In genomic region chr9:133534346-133535284, GRCh38 we compare ENCODE assay signal across 9 cellular contexts. TPM values are rescaled to one million over a fixed set of nuclear protein-coding genes. Genes with fewer than 3 reads are reported as not detected.
DNase-seq lines count a peak whose midpoint lies in the region; ATAC-seq and TF ChIP-seq lines count a peak whose summit lies in the region.
"Had no signal": no experiment of that assay in that cellular context is flagged by ENCODE, and none has a peak within 500 bp of the region (broad histone marks: within the 10 kb centered on the region; RNA-seq: fewer than 3 reads in every experiment).

ADAMTSL2 (plus strand) TSS chr9:133534704; CDS start chr9:133536713, 2,009 bp downstream.

- DNase-seq in CD8-positive, alpha-beta T cell, result peak; percentile 7 to 72 (median 33)
- peak; percentile 44 for DNase-seq in NCI-H128 (lab: John Stamatoyannopoulos, UW; ENCODE audit: unreplicated experiment)
- peak; percentile 57 for DNase-seq in activated T-cell treated with anti-CD3 and anti-CD28 coated beads, Interleukin-2, amount 50 U/mL, for 24 hours
- DNase-seq in Right ventricle myocardium superior, result peak; percentile 87
- no peak for DNase-seq in NK-92 (lab: John Stamatoyannopoulos, UW; ENCODE audit: unreplicated experiment)

- peak within 1 kb of the TSS; percentile 46 for H3K4me3 ChIP-seq in CD8-positive, alpha-beta T cell (ENCODE audit: low read depth, low read length)
- peak within 1 kb of the TSS; percentile 11 for H3K4me3 ChIP-seq in parathyroid adenoma (ENCODE audit: low read depth, low read length)

- H3K4me2 ChIP-seq in parathyroid adenoma (ENCODE audit: low read length), result peak within 1 kb of the TSS; percentile 39

- peaks cover 18% of the 10 kb centered on the region for H3K4me1 Mint-ChIP-seq in CD8-positive, alpha-beta T cell (ENCODE audit: low read depth)
- H3K4me1 Mint-ChIP-seq in activated T-cell treated with anti-CD3 and anti-CD28 coated beads, Interleukin-2, amount 50 U/mL, for 24 hours (ENCODE audit: low read depth), result peaks cover 16% of the 10 kb centered on the region

- no peaks in the 10 kb centered on the region for H3K36me3 ChIP-seq in CD8-positive, alpha-beta T cell (ENCODE audit: insufficient read depth, low read length)
- no peaks in the 10 kb centered on the region for H3K36me3 ChIP-seq in parathyroid adenoma (ENCODE audit: control insufficient read depth, insufficient read depth, low read length)

- H3K4me3 Mint-ChIP-seq in CD8-positive, alpha-beta T cell, result peak within 1 kb of the TSS; percentile 42
- no peak within 1 kb of the TSS for H3K4me3 Mint-ChIP-seq in activated T-cell treated with anti-CD3 and anti-CD28 coated beads, Interleukin-2, amount 50 U/mL, for 24 hours
- H3K4me3 Mint-ChIP-seq: dendritic cell treated with granulocyte-macrophage colony-stimulating factor and Interleukin-4, amounts not matched to agents 40 ng/mL and 50 ng/mL, for 4 days had no signal

- H3K9me3 ChIP-seq in CD8-positive, alpha-beta T cell (ENCODE audit: low read length), result no peaks in the 10 kb centered on the region
- no peaks in the 10 kb centered on the region for H3K9me3 ChIP-seq in parathyroid adenoma (ENCODE audit: control insufficient read depth, low read length)

- H3K9ac ChIP-seq in parathyroid adenoma, result no peak within 1 kb of the TSS

- H3K27ac ChIP-seq in CD8-positive, alpha-beta T cell (ENCODE audit: low read depth, low read length), result no peak within 1 kb of the TSS
- no peak within 1 kb of the TSS for H3K27ac ChIP-seq in parathyroid adenoma

- peak; percentile 75 for ATAC-seq in CD8-positive, alpha-beta T cell
- ATAC-seq in Right ventricle myocardium superior (ENCODE audit: poor library complexity), result peak; percentile 81
- ATAC-seq in HG02763 (IDR thresholded peaks at IDR 0.05; ENCODE audit: unreplicated experiment), result no peak
- no peak for ATAC-seq in GM21529 (IDR thresholded peaks at IDR 0.05; ENCODE audit: unreplicated experiment)

- no peaks in the 10 kb centered on the region for H3K27me3 ChIP-seq in CD8-positive, alpha-beta T cell (ENCODE audit: insufficient read depth, low read length)
- no peaks in the 10 kb centered on the region for H3K27me3 ChIP-seq in parathyroid adenoma (ENCODE audit: control insufficient read depth, insufficient read depth, low read length)

- H3K9me3 Mint-ChIP-seq in CD8-positive, alpha-beta T cell, result no peaks in the 10 kb centered on the region
- H3K9me3 Mint-ChIP-seq in activated T-cell treated with anti-CD3 and anti-CD28 coated beads, Interleukin-2, amount 50 U/mL, for 24 hours, result no peaks in the 10 kb centered on the region
- H3K9me3 Mint-ChIP-seq: dendritic cell treated with granulocyte-macrophage colony-stimulating factor and Interleukin-4, amounts not matched to agents 40 ng/mL and 50 ng/mL, for 4 days had no signal

- CTCF ChIA-PET in CD8-positive, alpha-beta T cell (lab: Charles Lee), result interaction anchor here (2.8 kb wide), 1 partner anchor 192 kb away, joined by 8 read pairs; no protein-coding TSS in a partner anchor

- H3K27ac Mint-ChIP-seq in CD8-positive, alpha-beta T cell, result no peak within 1 kb of the TSS
- no peak within 1 kb of the TSS for H3K27ac Mint-ChIP-seq in activated T-cell treated with anti-CD3 and anti-CD28 coated beads, Interleukin-2, amount 50 U/mL, for 24 hours
- H3K27ac Mint-ChIP-seq: dendritic cell treated with granulocyte-macrophage colony-stimulating factor and Interleukin-4, amounts not matched to agents 40 ng/mL and 50 ng/mL, for 4 days had no signal

- intact Hi-C loops in CD8-positive, alpha-beta T cell (cut with DNase I, micrococcal nuclease), result no loop called here
- intact Hi-C loops in Right ventricle myocardium superior (cut with DNase I), result loop anchor here (5.0 kb wide), 1 partner anchor 193 kb away; no protein-coding TSS in a partner anchor

- no peak for TF ChIP-seq CTCF in CD8-positive, alpha-beta T cell (IDR thresholded peaks at IDR 0.05)
- TF ChIP-seq CTCF in parathyroid adenoma (IDR thresholded peaks at IDR 0.05), result no peak

- peaks cover 14% of the 10 kb centered on the region for H3K27me3 Mint-ChIP-seq in CD8-positive, alpha-beta T cell (ENCODE audit: low read depth)
- peaks cover 24% of the 10 kb centered on the region for H3K27me3 Mint-ChIP-seq in activated T-cell treated with anti-CD3 and anti-CD28 coated beads, Interleukin-2, amount 50 U/mL, for 24 hours

- H2AFZ ChIP-seq in parathyroid adenoma, result peak within 1 kb of the TSS; percentile 53

- H3K4me1 ChIP-seq in CD8-positive, alpha-beta T cell (ENCODE audit: insufficient read depth, low read length), result peaks cover 26% of the 10 kb centered on the region
- no peaks in the 10 kb centered on the region for H3K4me1 ChIP-seq in parathyroid adenoma

- POLR2A ChIA-PET in CD8-positive, alpha-beta T cell (lab: Charles Lee), result interaction anchor here (0.6 kb wide), 1 partner anchor 10 kb away, joined by 3 read pairs; no protein-coding TSS in a partner anchor

- no peaks in the 10 kb centered on the region for H3K79me2 ChIP-seq in parathyroid adenoma

- no peaks in the 10 kb centered on the region for H3K36me3 Mint-ChIP-seq in CD8-positive, alpha-beta T cell
- H3K36me3 Mint-ChIP-seq in activated T-cell treated with anti-CD3 and anti-CD28 coated beads, Interleukin-2, amount 50 U/mL, for 24 hours (ENCODE audit: low read depth), result no peaks in the 10 kb centered on the region

RNA-seq across cellular contexts. Expression of gene ADAMTSL2, which starts in this region (rescaled TPM):
- total RNA-seq in CD8-positive, alpha-beta T cell, result under 1 TPM; 0.33 to 0.44 TPM
- 8.1 TPM for total RNA-seq in Right ventricle myocardium superior

Comparison
In these comparisons a context has a peak if more than half of its experiments do, and no peak if none do; other contexts are left out.
1. Peak in DNase-seq, ATAC-seq and H3K4me3 ChIP-seq in CD8-positive, alpha-beta T cell; RNA of the gene not detected or under 1 TPM.